23 cellular contexts compared by ENCODE assay signal in genomic region chr6:37717836-37718251, GRCh38. TPM values are rescaled to one million over a fixed set of nuclear protein-coding genes. Genes with fewer than 3 reads are reported as not detected.
DNase-seq lines count a peak whose midpoint lies in the region; ATAC-seq, FAIRE-seq and TF ChIP-seq lines count a peak whose summit lies in the region.
"Had no signal": no experiment of that assay in that cellular context is flagged by ENCODE, and none has a peak within 500 bp of the region (broad histone marks: within the 10 kb centered on the region; RNA-seq: fewer than 3 reads in every experiment).

No MANE protein-coding gene starts in this region.

- H3K4me2 ChIP-seq in HepG2 (ENCODE audit: low read depth, low read length): no peak overlapping the region

- H3K4me1 Mint-ChIP-seq in immature natural killer cell: no peaks in the 10 kb centered on the region

- H3K4me3 Mint-ChIP-seq in immature natural killer cell: no peak overlapping the region
- H3K4me3 Mint-ChIP-seq: activated CD8-positive, alpha-beta memory T cell treated with anti-CD3 and anti-CD28 coated beads, Interleukin-2, amount 10 ng/mL, durations not matched to agents 7 days and 5 days; dendritic cell treated with granulocyte-macrophage colony-stimulating factor and Interleukin-4, amounts not matched to agents 40 ng/mL and 50 ng/mL, for 4 days; stimulated activated naive B cell treated with anti-CD40 and anti-IgM and Interleukin-4, amounts not matched to agents 10 μg/mL and 1 μg/mL and 100 μg/mL, for 72 hours had no signal

- H3K79me2 ChIP-seq in HepG2 (ENCODE audit: insufficient read depth, low read length): no peaks in the 10 kb centered on the region
- H3K79me2 ChIP-seq: parathyroid adenoma had no signal

- H2AFZ ChIP-seq in HepG2 (ENCODE audit: low read length): no peak overlapping the region
- H2AFZ ChIP-seq: parathyroid adenoma had no signal

- TF ChIP-seq CTCF in HepG2 (CRISPR knock-in tag; IDR thresholded peaks at IDR 0.05): no peak
- no peak for TF ChIP-seq CTCF in right lobe of liver (IDR thresholded peaks at IDR 0.05)
- TF ChIP-seq CTCF in left lung (IDR thresholded peaks at IDR 0.05): no peak

- no peak overlapping the region for H3K4me3 ChIP-seq in HepG2 (replicated peaks in 1 of 3; ENCODE audit: insufficient read depth in 1 of 3, low read depth in 2 of 3, low read length in 3 of 3)
- no peak overlapping the region for H3K4me3 ChIP-seq in right lobe of liver
- no peak overlapping the region for H3K4me3 ChIP-seq in left lung
- H3K4me3 ChIP-seq: esophagus muscularis mucosa, GM12878 had no signal

- DNase-seq in HepG2 (ENCODE audit: low spot score): no peak
- no peak for DNase-seq in right lobe of liver
- peak; percentile 37 for DNase-seq in dedifferentiated amniotic fluid mesenchymal stem cell (ENCODE audit: extremely low spot score)
- DNase-seq in left lung: no peak
- no peak for DNase-seq in immature natural killer cell
- no peak for DNase-seq in activated CD8-positive, alpha-beta memory T cell treated with anti-CD3 and anti-CD28 coated beads, Interleukin-2, amount 50 U/mL, for 48 hours
- no peak for DNase-seq in stimulated activated naive CD4-positive, alpha-beta T cell treated with Interleukin-2 at 50 U/mL for 16 hours (lab: John Stamatoyannopoulos, UW)
- no peak for DNase-seq in HK-2 (ENCODE audit: unreplicated experiment)
- DNase-seq: activated CD4-positive, CD25-positive, alpha-beta regulatory T cell treated with anti-CD3 and anti-CD28 coated beads, Interleukin-2, amount 50 U/mL, for 72 hours; activated CD8-positive, alpha-beta memory T cell treated with anti-CD3 and anti-CD28 coated beads, Interleukin-2, amount 10 ng/mL, durations not matched to agents 7 days and 5 days; activated effector memory CD4-positive, alpha-beta T cell treated with Interleukin-2 at 50 U/mL for 16 hours; amygdala; NCI-H187; NCI-H446; SHP77; stimulated activated CD4-positive, alpha-beta T cell treated with anti-CD3 and anti-CD28 coated beads, Interleukin-12 subunit alpha, Interleukin-12 subunit beta, amount 100 ng/mL, for 4 hours; stimulated activated naive B cell treated with anti-CD40 and anti-IgM and Interleukin-4, amounts not matched to agents 10 μg/mL and 1 μg/mL and 100 μg/mL, for 72 hours had no signal

- H3K4me1 ChIP-seq in HepG2 (ENCODE audit: insufficient read depth, low read length): peaks cover 13% of the 10 kb centered on the region
- H3K4me1 ChIP-seq in right lobe of liver: no peaks in the 10 kb centered on the region
- peaks cover 0 to 6% of the 10 kb centered on the region in 2 donors for H3K4me1 ChIP-seq in left lung
- H3K4me1 ChIP-seq: parathyroid adenoma had no signal

- no peaks in the 10 kb centered on the region; a peak in 4 of 5 replicates for H3K27me3 ChIP-seq in HepG2 (ENCODE audit: control insufficient read depth in 1 of 2, insufficient read depth in 2 of 2, low read length in 2 of 2)
- no peaks in the 10 kb centered on the region for H3K27me3 ChIP-seq in right lobe of liver
- H3K27me3 ChIP-seq in left lung: no peaks in the 10 kb centered on the region
- H3K27me3 ChIP-seq: esophagus muscularis mucosa had no signal

- H3K9me3 ChIP-seq in HepG2 (ENCODE audit: low read length) (no peaks in the 10 kb centered on the region), right lobe of liver (no peaks in the 10 kb centered on the region), left lung (no peaks in the 10 kb centered on the region)
- H3K9me3 ChIP-seq: esophagus muscularis mucosa had no signal

- H4K20me1 ChIP-seq in HepG2 (ENCODE audit: insufficient read depth, low read length): no peaks in the 10 kb centered on the region

- no peak overlapping the region for H3K27ac ChIP-seq in HepG2 (ENCODE audit: extremely low read length, insufficient read depth, low read length)
- no peak overlapping the region for H3K27ac ChIP-seq in right lobe of liver
- H3K27ac ChIP-seq in left lung: no peak overlapping the region
- H3K27ac ChIP-seq: esophagus muscularis mucosa, parathyroid adenoma had no signal

- TF ChIP-seq EP300 in HepG2 (IDR thresholded peaks at IDR 0.05; ENCODE audit: low read depth in 2 of 2, low read length in 2 of 2) (no peak), HepG2 (CRISPR knock-in tag; IDR thresholded peaks at IDR 0.05; ENCODE audit: borderline replicate concordance) (no peak)

- H3K36me3 Mint-ChIP-seq in immature natural killer cell: peaks cover 0 to 8% (median 0%) of the 10 kb centered on the region in 3 donors
- H3K36me3 Mint-ChIP-seq: activated CD8-positive, alpha-beta memory T cell treated with anti-CD3 and anti-CD28 coated beads, Interleukin-2, amount 10 ng/mL, durations not matched to agents 7 days and 5 days; stimulated activated naive B cell treated with anti-CD40 and anti-IgM and Interleukin-4, amounts not matched to agents 10 μg/mL and 1 μg/mL and 100 μg/mL, for 72 hours had no signal

- in situ Hi-C loops in HepG2 (cut with HindIII; ENCODE audit: extremely low pct_ligation_motif_present, low pct_unique_long_range_greater_than_20kb): no loop called here

- TF ChIP-seq POLR2A in HepG2 (IDR thresholded peaks at IDR 0.05; ENCODE audit: insufficient read depth in 1 of 2, low read depth in 2 of 2, low read length in 2 of 2) (no peak), right lobe of liver (IDR thresholded peaks at IDR 0.05) (no peak)

- 32% methylated on average over 2 of the region's 2 CpGs for WGBS in HepG2 (ENCODE audit: low lambda C conversion rate)
- 69% methylated on average over 2 of the region's 2 CpGs for WGBS in right lobe of liver (ENCODE audit: insufficient coverage, low coverage, low lambda C conversion rate, missing lambda C conversion rate)

- peaks cover 0 to 4% (median 0%) of the 10 kb centered on the region in 3 donors for H3K27me3 Mint-ChIP-seq in immature natural killer cell (ENCODE audit: low read depth in 3 of 3)

- intact Hi-C loops in HepG2 (cut with micrococcal nuclease; ENCODE audit: unreplicated experiment) (no loop called here), right lobe of liver (cut with DNase I) (no loop called here), left lung (cut with DNase I) (no loop called here)

- CTCF ChIA-PET in HepG2 (lab: Yijun Ruan, JAX; ENCODE audit: low intra/inter-chr PET ratio, low total read pairs): no interaction called here

- H3K36me3 ChIP-seq in HepG2 (replicated peaks in 1 of 2; ENCODE audit: control insufficient read depth in 1 of 2, insufficient read depth in 2 of 2, low read length in 2 of 2) (no peaks in the 10 kb centered on the region), right lobe of liver (no peaks in the 10 kb centered on the region), left lung (no peaks in the 10 kb centered on the region)
- H3K36me3 ChIP-seq: esophagus muscularis mucosa had no signal

- H3K27ac Mint-ChIP-seq in immature natural killer cell: no peak overlapping the region
- H3K27ac Mint-ChIP-seq: activated CD8-positive, alpha-beta memory T cell treated with anti-CD3 and anti-CD28 coated beads, Interleukin-2, amount 10 ng/mL, durations not matched to agents 7 days and 5 days; dendritic cell treated with granulocyte-macrophage colony-stimulating factor and Interleukin-4, amounts not matched to agents 40 ng/mL and 50 ng/mL, for 4 days; stimulated activated naive B cell treated with anti-CD40 and anti-IgM and Interleukin-4, amounts not matched to agents 10 μg/mL and 1 μg/mL and 100 μg/mL, for 72 hours had no signal

- FAIRE-seq in HepG2 (lab: Jason Lieb, UNC): peak; percentile 4
- FAIRE-seq: A204.1, GM12878 had no signal

- no peak for ATAC-seq in HepG2
- ATAC-seq in right lobe of liver: no peak
- peak; percentile 61 for ATAC-seq in left lung
- ATAC-seq: activated CD8-positive, alpha-beta memory T cell treated with anti-CD3 and anti-CD28 coated beads, Interleukin-2, amount 10 ng/mL, durations not matched to agents 7 days and 5 days; GM12878; left lobe of liver; stimulated activated naive B cell treated with anti-CD40 and anti-IgM and Interleukin-4, amounts not matched to agents 10 μg/mL and 1 μg/mL and 100 μg/mL, for 72 hours had no signal

- no peak for TF ChIP-seq RAD21 in HepG2 (CRISPR knock-in tag; IDR thresholded peaks at IDR 0.05)

- H3K9me3 Mint-ChIP-seq in immature natural killer cell: no peaks in the 10 kb centered on the region
- H3K9me3 Mint-ChIP-seq: dendritic cell treated with granulocyte-macrophage colony-stimulating factor and Interleukin-4, amounts not matched to agents 40 ng/mL and 50 ng/mL, for 4 days; stimulated activated naive B cell treated with anti-CD40 and anti-IgM and Interleukin-4, amounts not matched to agents 10 μg/mL and 1 μg/mL and 100 μg/mL, for 72 hours had no signal

- POLR2A ChIA-PET in HepG2 (lab: Yijun Ruan, JAX): no interaction called here

- H3K9ac ChIP-seq in HepG2 (ENCODE audit: insufficient read depth, low read depth, low read length): no peak overlapping the region
- H3K9ac ChIP-seq: parathyroid adenoma had no signal

- BruUV-seq in HepG2 (replicated peaks; lab: Mats Ljungman, UMichigan): no TSS peak

TF ChIP-seq in HepG2, 621 proteins besides CTCF, POLR2A, EP300 and RAD21 (continues in another document):
- TF ChIP-seq ZNF234 (CRISPR knock-in tag; conservative IDR thresholded peaks at IDR 0.05): no peak

RNA-seq across cellular contexts. Expression of gene MDGA1, which starts 20.2 kb away (rescaled TPM):
- total RNA-seq in HepG2 (2016; rRNA removed; fragmentation: Illumina TruSeq; extraction: Trizol) (not detected in 2 replicates), right lobe of liver (1 to 10 TPM in 1 of 6 experiments, under 1 TPM in 5; 0.22 to 1.3 (median 0.59) TPM), left lung (10 to 100 TPM in 1 of 2 donors, 1 to 10 TPM in 1; 1.4 to 11.5 TPM)
- total RNA-seq in HepG2 (2016; cell fraction: cytosol; rRNA removed; fragmentation: Illumina TruSeq; extraction: Trizol; ENCODE audit: low read depth): not detected in 2 replicates
- total RNA-seq in HepG2 (2016; cell fraction: insoluble cytoplasmic fraction; rRNA removed; fragmentation: Illumina TruSeq; extraction: Trizol): not detected in 2 replicates
- not detected in 2 replicates for total RNA-seq in HepG2 (2016; cell fraction: membrane; rRNA removed; fragmentation: Illumina TruSeq; extraction: Trizol)
- total RNA-seq in HepG2 (2016; cell fraction: nucleus; rRNA removed; fragmentation: Illumina TruSeq; extraction: Trizol): not detected in 2 replicates
- polyA plus RNA-seq in HepG2 (2011; rRNA removed) (under 0.01 TPM in 1 of 2 replicates, not detected in the other), immature natural killer cell (1 to 10 TPM in 1 of 3 donors, under 1 TPM in 1, not detected in 1; 0.72 to 2.4 TPM)
- polyA plus RNA-seq in HepG2 (2011; cell fraction: cytosol; rRNA removed): 0.12 TPM in 1 of 2 replicates, not detected in the other
- polyA plus RNA-seq in HepG2 (2011; cell fraction: nucleus; rRNA removed): 0.05 TPM in 1 of 2 replicates, not detected in the other
- polyA plus RNA-seq in HepG2 (2012): not detected in 2 replicates
- polyA plus RNA-seq in HepG2 (2016; cell fraction: cytosol; fragmentation: Illumina TruSeq; extraction: Trizol; ENCODE audit: low read depth): not detected in 2 replicates
- not detected in 2 replicates for polyA plus RNA-seq in HepG2 (2016; cell fraction: insoluble cytoplasmic fraction; fragmentation: Illumina TruSeq; extraction: Trizol; ENCODE audit: low read depth)
- not detected in 2 replicates for polyA plus RNA-seq in HepG2 (2016; cell fraction: membrane; fragmentation: Illumina TruSeq; extraction: Trizol; ENCODE audit: low read depth)
- polyA plus RNA-seq in HepG2 (2016; cell fraction: nucleus; fragmentation: Illumina TruSeq; extraction: Trizol; ENCODE audit: insufficient read depth, low read depth): not detected in 2 replicates
- 0.44 TPM in 1 of 2 replicates, not detected in the other for polyA minus RNA-seq in HepG2 (2011; rRNA and poly(A)+ RNA removed; ENCODE audit: low replicate concordance)
- polyA minus RNA-seq in HepG2 (2011; cell fraction: cytosol; rRNA and poly(A)+ RNA removed): not detected in 2 replicates
- polyA minus RNA-seq in HepG2 (2011; cell fraction: nucleus; rRNA and poly(A)+ RNA removed): not detected in 2 replicates
